Comparison of ENCODE assay signal across 8 cellular contexts in genomic region chr7:26152782-26153245, GRCh38. TPM values are rescaled to one million over a fixed set of nuclear protein-coding genes. Genes with fewer than 3 reads are reported as not detected.
DNase-seq lines count a peak whose midpoint lies in the region; ATAC-seq and TF ChIP-seq lines count a peak whose summit lies in the region.
"Not testable (repeated sequence)": the region's sequence is repeated elsewhere in the genome, so short reads cannot be mapped to it uniquely, and the experiment has no call there.

No MANE protein-coding gene starts in this region.

- peak; percentile 5 for ATAC-seq in GM21360 (IDR thresholded peaks at IDR 0.05; ENCODE audit: unreplicated experiment)
- peak; percentile 14 for ATAC-seq in HG03139 (IDR thresholded peaks at IDR 0.05; ENCODE audit: unreplicated experiment)

- not testable (repeated sequence) for H3K27me3 Mint-ChIP-seq in Calu3 (ENCODE audit: unreplicated experiment)
- H3K27me3 Mint-ChIP-seq in activated naive CD4-positive, alpha-beta T cell treated with anti-CD3 and anti-CD28 coated beads, Interleukin-2, amount 10 ng/mL, durations not matched to agents 7 days and 5 days: peaks cover 13% of the 10 kb centered on the region

- H3K27me3 ChIP-seq in muscle layer of duodenum (ENCODE audit: low read depth, low read length): not testable (repeated sequence)

- peaks cover 54% of the 10 kb centered on the region for H3K36me3 Mint-ChIP-seq in Calu3 (ENCODE audit: insufficient read depth, unreplicated experiment)
- not testable (repeated sequence) for H3K36me3 Mint-ChIP-seq in activated naive CD4-positive, alpha-beta T cell treated with anti-CD3 and anti-CD28 coated beads, Interleukin-2, amount 10 ng/mL, durations not matched to agents 7 days and 5 days

- H3K27ac Mint-ChIP-seq in Calu3 (ENCODE audit: unreplicated experiment): peak overlapping the region; percentile 84
- peak overlapping the region; percentile 86 for H3K27ac Mint-ChIP-seq in activated naive CD4-positive, alpha-beta T cell treated with anti-CD3 and anti-CD28 coated beads, Interleukin-2, amount 10 ng/mL, durations not matched to agents 7 days and 5 days

- not testable (repeated sequence) for H3K9me3 Mint-ChIP-seq in Calu3 (ENCODE audit: low read depth, unreplicated experiment); activated naive CD4-positive, alpha-beta T cell treated with anti-CD3 and anti-CD28 coated beads, Interleukin-2, amount 10 ng/mL, durations not matched to agents 7 days and 5 days

- not testable (repeated sequence) for BruUV-seq in Calu3 (replicated peaks; lab: Mats Ljungman, UMichigan)

- H3K4me1 ChIP-seq in muscle layer of duodenum (ENCODE audit: control insufficient read depth in 1 of 2, insufficient read depth in 2 of 2, low read length in 2 of 2): peaks cover 0 to 11% of the 10 kb centered on the region in 2 donors

- H3K4me1 Mint-ChIP-seq in Calu3 (ENCODE audit: low read depth, unreplicated experiment): peaks cover 52% of the 10 kb centered on the region
- H3K4me1 Mint-ChIP-seq in activated naive CD4-positive, alpha-beta T cell treated with anti-CD3 and anti-CD28 coated beads, Interleukin-2, amount 10 ng/mL, durations not matched to agents 7 days and 5 days: peaks cover 65% of the 10 kb centered on the region

- H3K9ac ChIP-seq in SK-N-MC (ENCODE audit: insufficient read length): not testable (repeated sequence)

- not testable (repeated sequence) for H3K27ac ChIP-seq in SK-N-MC
- peak overlapping the region; percentile 42 for H3K27ac ChIP-seq in muscle layer of duodenum (ENCODE audit: low read length)

- intact Hi-C loops in Calu3 (cut with micrococcal nuclease; ENCODE audit: unreplicated experiment): loop anchor here (10.0 kb wide), 1 partner anchor 198 kb away; no protein-coding TSS in a partner anchor

- H3K36me3 ChIP-seq in SK-N-MC (ENCODE audit: insufficient read depth, low read length); muscle layer of duodenum (ENCODE audit: control insufficient read depth in 1 of 2, insufficient read depth in 2 of 2, low read length in 2 of 2): not testable (repeated sequence)

- H3K4me3 ChIP-seq in SK-N-MC: peak overlapping the region; percentile 77
- H3K4me3 ChIP-seq in fibroblast of pulmonary artery (replicated peaks; ENCODE audit: low read depth, low read length): peak overlapping the region; percentile 58
- H3K4me3 ChIP-seq in muscle layer of duodenum (ENCODE audit: low read depth in 1 of 2, low read length in 2 of 2): peak overlapping the region; percentile 63 to 64

- TF ChIP-seq CTCF in Calu3 (IDR thresholded peaks at IDR 0.05; ENCODE audit: unreplicated experiment); fibroblast of pulmonary artery (IDR thresholded peaks at IDR 0.05; ENCODE audit: low read length, missing control alignments): not testable (repeated sequence)

- CTCF ChIA-PET in Calu3 (lab: Charles Lee): interaction anchor here (0.9 to 1.5 kb wide), 6 partner anchors 42 to 219 kb away, joined by 3 to 5 read pairs (median 4); no protein-coding TSS in a partner anchor
- CTCF ChIA-PET in activated naive CD4-positive, alpha-beta T cell treated with anti-CD3 and anti-CD28 coated beads, Interleukin-2, amount 10 ng/mL, durations not matched to agents 7 days and 5 days (lab: Charles Lee): interaction anchor here (1.1 to 3.1 kb wide), 5 partner anchors 9 to 260 kb away, joined by 3 to 29 read pairs (median 4); no protein-coding TSS in a partner anchor

- peak overlapping the region; percentile 98 for H3K4me3 Mint-ChIP-seq in Calu3 (ENCODE audit: low read depth, unreplicated experiment)
- peak overlapping the region; percentile 96 for H3K4me3 Mint-ChIP-seq in activated naive CD4-positive, alpha-beta T cell treated with anti-CD3 and anti-CD28 coated beads, Interleukin-2, amount 10 ng/mL, durations not matched to agents 7 days and 5 days

- peak; percentile 44 for DNase-seq in Calu3
- DNase-seq in SK-N-MC (ENCODE audit: low read depth, low spot score); fibroblast of pulmonary artery (ENCODE audit: low read depth): not testable (repeated sequence)
- DNase-seq in activated naive CD4-positive, alpha-beta T cell treated with anti-CD3 and anti-CD28 coated beads, Interleukin-2, amount 10 ng/mL, durations not matched to agents 7 days and 5 days: peak; percentile 52
- DNase-seq in stimulated activated CD8-positive, alpha-beta memory T cell treated with anti-CD3 and anti-CD28 coated beads, Interleukin-4, amount 100 ng/mL, for 48 hours: peak; percentile 55

- H3K9me3 ChIP-seq in SK-N-MC (ENCODE audit: low read depth, low read length); muscle layer of duodenum (ENCODE audit: control insufficient read depth in 1 of 2, low read length in 2 of 2): not testable (repeated sequence)

RNA-seq across cellular contexts. Expression of gene NFE2L3, which starts 0.8 kb away (rescaled TPM):
- 74.3 and 108 TPM in 2 replicates for total RNA-seq in Calu3 (2022)

RNA-seq across cellular contexts. Expression of gene HNRNPA2B1, which starts 47.7 kb away (rescaled TPM):
- 880 and 924 TPM in 2 replicates for total RNA-seq in Calu3 (2022)

RNA-seq across cellular contexts. Expression of gene CBX3, which starts 48.7 kb away (rescaled TPM):
- total RNA-seq in Calu3 (2022): 390 and 417 TPM in 2 replicates
